Comparison of ENCODE assay signal across 17 cellular contexts in genomic region chr3:112446343-112446742, GRCh38. TPM values are rescaled to one million over a fixed set of nuclear protein-coding genes. Genes with fewer than 3 reads are reported as not detected.
DNase-seq lines count a peak whose midpoint lies in the region; ATAC-seq, FAIRE-seq and TF ChIP-seq lines count a peak whose summit lies in the region.
"Had no signal": no experiment of that assay in that cellular context is flagged by ENCODE, and none has a peak within 500 bp of the region (broad histone marks: within the 10 kb centered on the region; RNA-seq: fewer than 3 reads in every experiment).

No MANE protein-coding gene starts in this region.

- no peak overlapping the region for H3K4me3 Mint-ChIP-seq in activated naive CD8-positive, alpha-beta T cell treated with anti-CD3 and anti-CD28 coated beads, Interleukin-2, amount 50 U/mL, for 24 hours

- H3K9me3 Mint-ChIP-seq in activated naive CD8-positive, alpha-beta T cell treated with anti-CD3 and anti-CD28 coated beads, Interleukin-2, amount 50 U/mL, for 24 hours = peaks cover 4% of the 10 kb centered on the region

- no peak overlapping the region for H3K27ac Mint-ChIP-seq in activated naive CD8-positive, alpha-beta T cell treated with anti-CD3 and anti-CD28 coated beads, Interleukin-2, amount 50 U/mL, for 24 hours

- TF ChIP-seq CTCF in fibroblast of mammary gland (conservative IDR thresholded peaks at IDR 0.05; ENCODE audit: control insufficient read depth, insufficient read depth, low read depth, low read length) (no peak), pancreas (IDR thresholded peaks at IDR 0.05) (no peak)

- H3K36me3 Mint-ChIP-seq in activated naive CD8-positive, alpha-beta T cell treated with anti-CD3 and anti-CD28 coated beads, Interleukin-2, amount 50 U/mL, for 24 hours (ENCODE audit: low read depth) = no peaks in the 10 kb centered on the region

- no peaks in the 10 kb centered on the region for H3K27me3 ChIP-seq in pancreas

- no peaks in the 10 kb centered on the region for H3K27me3 Mint-ChIP-seq in activated naive CD8-positive, alpha-beta T cell treated with anti-CD3 and anti-CD28 coated beads, Interleukin-2, amount 50 U/mL, for 24 hours

- H3K4me1 ChIP-seq in pancreas = no peaks in the 10 kb centered on the region

- DNase-seq in left ventricle myocardium superior (no peak), cardiac septum (ENCODE audit: low spot score) (no peak), RPMI7951 (ENCODE audit: low read depth) (peak; percentile 7), fibroblast of mammary gland (ENCODE audit: low read depth) (peak; percentile 72), cerebellar cortex (ENCODE audit: low spot score) (no peak), pancreas (no peak)
- DNase-seq in activated naive CD8-positive, alpha-beta T cell treated with anti-CD3 and anti-CD28 coated beads, Interleukin-2, amount 50 U/mL, for 24 hours = no peak
- DNase-seq: activated CD4-positive, CD25-positive, alpha-beta regulatory T cell treated with anti-CD3 and anti-CD28 coated beads, Interleukin-2, amount 50 U/mL, for 72 hours; activated T-cell treated with anti-CD3 and anti-CD28 coated beads, Interleukin-2, amount 50 U/mL, for 48 hours; DND-41; effector CD8-positive, alpha-beta T cell; H7; hypothalamus; NCI-H1048; NCI-H774; posterior cingulate gyrus had no signal

- peaks cover 21% of the 10 kb centered on the region for H3K4me1 Mint-ChIP-seq in activated naive CD8-positive, alpha-beta T cell treated with anti-CD3 and anti-CD28 coated beads, Interleukin-2, amount 50 U/mL, for 24 hours

- intact Hi-C loops in left ventricle myocardium superior (cut with micrococcal nuclease) (no loop called here), cardiac septum (cut with DNase I) (no loop called here), pancreas (cut with DNase I) (no loop called here)

- no peak overlapping the region for H3K27ac ChIP-seq in pancreas

- no peaks in the 10 kb centered on the region for H3K9me3 ChIP-seq in pancreas

- ATAC-seq in left ventricle myocardium superior = peak; percentile 55
- ATAC-seq in activated naive CD8-positive, alpha-beta T cell treated with anti-CD3 and anti-CD28 coated beads, Interleukin-2, amount 50 U/mL, for 24 hours = no peak
- no peak for ATAC-seq in pancreas
- no peak for ATAC-seq in GM18861 (IDR thresholded peaks at IDR 0.05; ENCODE audit: unreplicated experiment)

- no peaks in the 10 kb centered on the region for H3K36me3 ChIP-seq in pancreas

- no peak for FAIRE-seq in pancreas (lab: Jason Lieb, UNC)

- 85 to 93% methylated on average over 1 of the region's 1 CpG for WGBS in pancreas, 2 donors

- no peak overlapping the region for H3K4me3 ChIP-seq in fibroblast of mammary gland (ENCODE audit: control insufficient read depth, low read depth, low read length)
- H3K4me3 ChIP-seq in pancreas = no peak overlapping the region

RNA-seq across cellular contexts. Expression of gene BTLA, which starts 52.9 kb away (rescaled TPM):
- total RNA-seq in left ventricle myocardium superior = not detected
- 0.35 TPM for total RNA-seq in cardiac septum
- 0.10 TPM in 1 of 2 replicates, not detected in the other for total RNA-seq in RPMI7951 (2014; rRNA removed; shearing (Covaris generic))
- under 1 TPM in 4 of 6 donors, not detected in 2; 0.06 to 0.72 (median 0.20) TPM for total RNA-seq in pancreas
- not detected for polyA plus RNA-seq in pancreas
- total RNA-seq: H7 had no signal

Comparison
In these comparisons a context has a peak if more than half of its experiments do, and no peak if none do; other contexts are left out.
1. DNase-seq: peak in RPMI7951 (single experiment) and fibroblast of mammary gland (single experiment); none in left ventricle myocardium superior (single experiment), cardiac septum (single experiment), cerebellar cortex (single experiment), activated naive CD8-positive, alpha-beta T cell treated with anti-CD3 and anti-CD28 coated beads, Interleukin-2, amount 50 U/mL, for 24 hours (single experiment) and pancreas (0 of 6).